ENCODE assay signal across 13 cellular contexts in genomic region chr14:81268016-81268416, GRCh38. TPM values are rescaled to one million over a fixed set of nuclear protein-coding genes. Genes with fewer than 3 reads are reported as not detected.
A peak's percentile ranks its signal among the peaks of the same experiment; 100 is the strongest.
DNase-seq lines count a peak whose midpoint lies in the region; ATAC-seq, FAIRE-seq and TF ChIP-seq lines count a peak whose summit lies in the region.
"Had no signal": no experiment of that assay in that cellular context is flagged by ENCODE, and none has a peak within 500 bp of the region (broad histone marks: within the 10 kb centered on the region; RNA-seq: fewer than 3 reads in every experiment).

No MANE protein-coding gene starts in this region.

- H3K9me3 Mint-ChIP-seq in naive thymus-derived CD8-positive, alpha-beta T cell, result no peaks in the 10 kb centered on the region
- H3K9me3 Mint-ChIP-seq: activated T-cell treated with anti-CD3 and anti-CD28 coated beads, Interleukin-2, amount 50 U/mL, for 24 hours had no signal

- POLR2A ChIA-PET in naive thymus-derived CD8-positive, alpha-beta T cell (lab: Charles Lee), result no interaction called here

- H3K27me3 ChIP-seq in bronchial epithelial cell (ENCODE audit: control insufficient read depth, insufficient read depth, low read length), result no peaks in the 10 kb centered on the region
- H3K27me3 ChIP-seq: neutrophil, tibial nerve had no signal

- DNase-seq in NCI-H2227 (lab: John Stamatoyannopoulos, UW; ENCODE audit: unreplicated experiment) (peak; percentile 22), NCI-H2227 treated with DMSO at 0.1 percent for 48 hours (lab: John Stamatoyannopoulos, UW) (no peak), bronchial epithelial cell (ENCODE audit: low read depth) (peak; percentile 25), ecto neural progenitor cell (ENCODE audit: low spot score) (no peak)
- DNase-seq in Jurkat, Clone E6-1 (ENCODE audit: low read depth, low spot score), result peak; percentile 98
- peak in 1 of 10 donors; percentile 1 for DNase-seq in naive thymus-derived CD8-positive, alpha-beta T cell
- DNase-seq in activated effector memory CD4-positive, alpha-beta T cell treated with anti-CD3 and anti-CD28 coated beads, Interleukin-2, amount 50 U/mL, for 16 hours, result no peak
- DNase-seq: activated T-cell treated with anti-CD3 and anti-CD28 coated beads, Interleukin-2, amount 50 U/mL, for 24 hours; T-helper 17 cell had no signal

- peak overlapping the region in 1 of 10 donors; percentile 4 for H3K27ac Mint-ChIP-seq in naive thymus-derived CD8-positive, alpha-beta T cell
- H3K27ac Mint-ChIP-seq: activated T-cell treated with anti-CD3 and anti-CD28 coated beads, Interleukin-2, amount 50 U/mL, for 24 hours; T-helper 17 cell had no signal

- H3K4me1 Mint-ChIP-seq in naive thymus-derived CD8-positive, alpha-beta T cell, result peaks cover 0 to 7% (median 3%) of the 10 kb centered on the region in 4 donors

- peaks cover 16% of the 10 kb centered on the region for H3K36me3 ChIP-seq in bronchial epithelial cell (ENCODE audit: control insufficient read depth, insufficient read depth, low read length)
- H3K36me3 ChIP-seq: neutrophil, tibial nerve had no signal

- H3K4me3 Mint-ChIP-seq in naive thymus-derived CD8-positive, alpha-beta T cell, result no peak overlapping the region
- H3K4me3 Mint-ChIP-seq: activated T-cell treated with anti-CD3 and anti-CD28 coated beads, Interleukin-2, amount 50 U/mL, for 24 hours; T-helper 17 cell had no signal

- FAIRE-seq in bronchial epithelial cell (lab: Jason Lieb, UNC), result peak; percentile 80

- peak overlapping the region; percentile 27 for H3K4me3 ChIP-seq in Jurkat, Clone E6-1 (ENCODE audit: low read length)
- no peak overlapping the region for H3K4me3 ChIP-seq in bronchial epithelial cell (ENCODE audit: low read depth, low read length)
- H3K4me3 ChIP-seq: coronary artery, tibial nerve had no signal

- TF ChIP-seq CTCF in bronchial epithelial cell (IDR thresholded peaks at IDR 0.05; ENCODE audit: insufficient read depth, low read length, severe bottlenecking), result no peak

- H3K27me3 Mint-ChIP-seq in naive thymus-derived CD8-positive, alpha-beta T cell, result peaks cover 3 to 19% (median 11%) of the 10 kb centered on the region in 5 donors

- peak; percentile 33 to 43 for ATAC-seq in naive thymus-derived CD8-positive, alpha-beta T cell
- no peak for ATAC-seq in HG02610 (IDR thresholded peaks at IDR 0.05; ENCODE audit: unreplicated experiment)
- ATAC-seq: T-helper 17 cell had no signal

- H3K36me3 Mint-ChIP-seq in naive thymus-derived CD8-positive, alpha-beta T cell, result no peaks in the 10 kb centered on the region

RNA-seq across cellular contexts. Expression of gene GTF2A1, which starts 47.3 kb away (rescaled TPM):
- polyA plus RNA-seq in Jurkat, Clone E6-1 (2012; ENCODE audit: insufficient read depth, insufficient read length), result 8.0 TPM
- total RNA-seq in bronchial epithelial cell, result 19.7 and 25.0 TPM in 2 replicates
- total RNA-seq in naive thymus-derived CD8-positive, alpha-beta T cell, result 10 to 100 TPM; 30.4 to 32.1 TPM
- polyA plus RNA-seq in naive thymus-derived CD8-positive, alpha-beta T cell, result 1 to 10 TPM; 7.2 to 8.9 (median 8.8) TPM

Comparison
In these comparisons a context has a peak if more than half of its experiments do, and no peak if none do; other contexts are left out.
1. DNase-seq: peak in NCI-H2227 (single experiment), Jurkat, Clone E6-1 (single experiment) and bronchial epithelial cell (single experiment); none in NCI-H2227 treated with DMSO at 0.1 percent for 48 hours (single experiment), ecto neural progenitor cell (single experiment) and activated effector memory CD4-positive, alpha-beta T cell treated with anti-CD3 and anti-CD28 coated beads, Interleukin-2, amount 50 U/mL, for 16 hours (single experiment).